ENCODE assay signal across 17 cellular contexts in genomic region chr7:129497156-129497555, GRCh38.
DNase-seq lines count a peak whose midpoint lies in the region; ATAC-seq and TF ChIP-seq lines count a peak whose summit lies in the region.
"Had no signal": no experiment of that assay in that cellular context is flagged by ENCODE, and none has a peak within 500 bp of the region (broad histone marks: within the 10 kb centered on the region; RNA-seq: fewer than 3 reads in every experiment).

No MANE protein-coding gene starts in this region.

- H3K4me1 Mint-ChIP-seq in stimulated activated effector memory CD8-positive, alpha-beta T cell treated with anti-CD3 and anti-CD28 coated beads, Interleukin-12 subunit alpha, Interleukin-12 subunit beta, amount 100 ng/mL, for 72 hours, result peaks cover 58% of the 10 kb centered on the region

- ATAC-seq in stimulated activated effector memory CD8-positive, alpha-beta T cell treated with anti-CD3 and anti-CD28 coated beads, Interleukin-12 subunit alpha, Interleukin-12 subunit beta, amount 100 ng/mL, for 72 hours, result no peak
- ATAC-seq in GM18505 (IDR thresholded peaks at IDR 0.05; ENCODE audit: unreplicated experiment), result no peak
- ATAC-seq: HCT116 had no signal

- no peak overlapping the region for H3K4me3 Mint-ChIP-seq in stimulated activated effector memory CD8-positive, alpha-beta T cell treated with anti-CD3 and anti-CD28 coated beads, Interleukin-12 subunit alpha, Interleukin-12 subunit beta, amount 100 ng/mL, for 72 hours

- H2AFZ ChIP-seq in MM.1S (ENCODE audit: low read length), result no peak overlapping the region

- H3K27ac Mint-ChIP-seq in stimulated activated effector memory CD8-positive, alpha-beta T cell treated with anti-CD3 and anti-CD28 coated beads, Interleukin-12 subunit alpha, Interleukin-12 subunit beta, amount 100 ng/mL, for 72 hours, result peak overlapping the region; percentile 73

- no peaks in the 10 kb centered on the region for H3K36me3 ChIP-seq in MM.1S (replicated peaks; ENCODE audit: insufficient read depth, low read length)

- H3K4me3 ChIP-seq in MM.1S (ENCODE audit: low read length), result no peak overlapping the region

- H3K9me2 ChIP-seq in MM.1S (replicated peaks; ENCODE audit: insufficient read depth, low read length), result no peaks in the 10 kb centered on the region

- peaks cover 7% of the 10 kb centered on the region for H3K36me3 Mint-ChIP-seq in stimulated activated effector memory CD8-positive, alpha-beta T cell treated with anti-CD3 and anti-CD28 coated beads, Interleukin-12 subunit alpha, Interleukin-12 subunit beta, amount 100 ng/mL, for 72 hours

- no peaks in the 10 kb centered on the region for H3K9me3 Mint-ChIP-seq in stimulated activated effector memory CD8-positive, alpha-beta T cell treated with anti-CD3 and anti-CD28 coated beads, Interleukin-12 subunit alpha, Interleukin-12 subunit beta, amount 100 ng/mL, for 72 hours

- TF ChIP-seq CTCF in MM.1S (IDR thresholded peaks at IDR 0.05; ENCODE audit: low read length), result no peak

- H3K4me2 ChIP-seq in MM.1S (ENCODE audit: low read depth, low read length), result no peak overlapping the region

- H3F3A ChIP-seq in MM.1S (ENCODE audit: insufficient read depth, low read length), result no peaks in the 10 kb centered on the region

- no peak overlapping the region for H3K9ac ChIP-seq in MM.1S (ENCODE audit: low read length)

- H3K4me1 ChIP-seq in MM.1S (ENCODE audit: low read length), result no peaks in the 10 kb centered on the region

- DNase-seq in activated CD8-positive, alpha-beta memory T cell treated with anti-CD3 and anti-CD28 coated beads for 24 hours, result peak; percentile 28
- no peak for DNase-seq in activated CD8-positive, alpha-beta memory T cell treated with anti-CD3 and anti-CD28 coated beads, Interleukin-2, amount 50 U/mL, for 4 hours
- DNase-seq in MM.1S (peak; percentile 1), left kidney (ENCODE audit: low read depth, low spot score) (peak; percentile 46), NCI-H2171 (lab: John Stamatoyannopoulos, UW) (no peak)
- no peak for DNase-seq in stimulated activated effector memory CD8-positive, alpha-beta T cell treated with anti-CD3 and anti-CD28 coated beads, Interleukin-12 subunit alpha, Interleukin-12 subunit beta, amount 100 ng/mL, for 72 hours (ENCODE audit: low spot score in 2 of 2)
- no peak for DNase-seq in activated CD4-positive, alpha-beta T cell treated with anti-CD3 and anti-CD28 coated beads, Interleukin-2, amount 50 U/mL, for 4 hours
- DNase-seq: C1 segment of cervical spinal cord, COR-L47, DMS53, NCI-H1048, NCI-H2107, NCI-H345, NCI-H69 had no signal

- no peaks in the 10 kb centered on the region for H4K20me1 ChIP-seq in MM.1S (ENCODE audit: insufficient read depth, low read length)

- TF ChIP-seq POLR2A in GM18505 (IDR thresholded peaks at IDR 0.05; ENCODE audit: borderline replicate concordance, extremely low read depth, insufficient read depth, insufficient read length), result no peak

- no peaks in the 10 kb centered on the region for H3K27me3 ChIP-seq in MM.1S (replicated peaks; ENCODE audit: insufficient read depth, low read length)

- no peaks in the 10 kb centered on the region for H3K9me3 ChIP-seq in MM.1S (replicated peaks; ENCODE audit: insufficient read depth, low read length)

- H3K79me2 ChIP-seq in MM.1S (ENCODE audit: low read length), result no peaks in the 10 kb centered on the region

- H3K27ac ChIP-seq in MM.1S (ENCODE audit: low read length), result no peak overlapping the region
- H3K27ac ChIP-seq: RWPE1 had no signal

Comparison
In these comparisons a context has a peak if more than half of its experiments do, and no peak if none do; other contexts are left out.
1. DNase-seq: peak in activated CD8-positive, alpha-beta memory T cell treated with anti-CD3 and anti-CD28 coated beads for 24 hours (single experiment), MM.1S (single experiment) and left kidney (single experiment); none in activated CD8-positive, alpha-beta memory T cell treated with anti-CD3 and anti-CD28 coated beads, Interleukin-2, amount 50 U/mL, for 4 hours (single experiment), stimulated activated effector memory CD8-positive, alpha-beta T cell treated with anti-CD3 and anti-CD28 coated beads, Interleukin-12 subunit alpha, Interleukin-12 subunit beta, amount 100 ng/mL, for 72 hours (0 of 2), NCI-H2171 (single experiment) and activated CD4-positive, alpha-beta T cell treated with anti-CD3 and anti-CD28 coated beads, Interleukin-2, amount 50 U/mL, for 4 hours (0 of 2).